18 cellular contexts compared by ENCODE assay signal in genomic region chr1:205075642-205076155, GRCh38. TPM values are rescaled to one million over a fixed set of nuclear protein-coding genes. Genes with fewer than 3 reads are reported as not detected.
A peak's percentile ranks its signal among the peaks of the same experiment; 100 is the strongest.
DNase-seq lines count a peak whose midpoint lies in the region; ATAC-seq lines count a peak whose summit lies in the region.
"Had no signal": no experiment of that assay in that cellular context is flagged by ENCODE, and none has a peak within 500 bp of the region (broad histone marks: within the 10 kb centered on the region; RNA-seq: fewer than 3 reads in every experiment).

No MANE protein-coding gene starts in this region.

- no peak for ATAC-seq in sciatic nerve
- ATAC-seq: HepG2 had no signal

- peak; percentile 37 for DNase-seq in activated CD8-positive, alpha-beta memory T cell treated with anti-CD3 and anti-CD28 coated beads for 24 hours
- no peak for DNase-seq in activated CD8-positive, alpha-beta memory T cell treated with anti-CD3 and anti-CD28 coated beads, Interleukin-2, amount 50 U/mL, for 4 hours
- DNase-seq in D341Med (ENCODE audit: low spot score) (peak; percentile 32), islet precursor cell (peak; percentile 48), NCI-H2227 (lab: John Stamatoyannopoulos, UW; ENCODE audit: unreplicated experiment) (no peak), NCI-H2081 treated with DMSO at 0.1 percent for 48 hours (lab: John Stamatoyannopoulos, UW) (no peak), sciatic nerve (ENCODE audit: low spot score) (no peak)
- DNase-seq: 8988T; BE2C; C1 segment of cervical spinal cord; Caco-2; CD4-positive, alpha-beta T cell; DMS153; DMS79; GDM1 had no signal

- intact Hi-C loops in sciatic nerve (cut with DNase I), result loop anchor here (2.0 kb wide), 1 partner anchor 19 kb away; no protein-coding TSS in a partner anchor

RNA-seq across cellular contexts. Expression of gene TMEM81, which starts 8.6 kb away (rescaled TPM):
- 2.8 TPM for total RNA-seq in sciatic nerve

RNA-seq across cellular contexts. Expression of gene CNTN2, which starts 32.7 kb away (rescaled TPM):
- total RNA-seq in sciatic nerve, result 8.0 TPM
- total RNA-seq: A673; Caco-2; CD4-positive, alpha-beta T cell; Daoy; HepG2 had no signal

RNA-seq across cellular contexts. Expression of gene RBBP5, which starts 46.1 kb away (rescaled TPM):
- total RNA-seq in sciatic nerve, result 18.1 TPM

Comparison
In these comparisons a context has a peak if more than half of its experiments do, and no peak if none do; other contexts are left out.
1. DNase-seq: peak in activated CD8-positive, alpha-beta memory T cell treated with anti-CD3 and anti-CD28 coated beads for 24 hours (single experiment), D341Med (single experiment) and islet precursor cell (single experiment); none in activated CD8-positive, alpha-beta memory T cell treated with anti-CD3 and anti-CD28 coated beads, Interleukin-2, amount 50 U/mL, for 4 hours (single experiment), NCI-H2227 (single experiment), NCI-H2081 treated with DMSO at 0.1 percent for 48 hours (single experiment) and sciatic nerve (single experiment).